In the genomic region with DNA sequence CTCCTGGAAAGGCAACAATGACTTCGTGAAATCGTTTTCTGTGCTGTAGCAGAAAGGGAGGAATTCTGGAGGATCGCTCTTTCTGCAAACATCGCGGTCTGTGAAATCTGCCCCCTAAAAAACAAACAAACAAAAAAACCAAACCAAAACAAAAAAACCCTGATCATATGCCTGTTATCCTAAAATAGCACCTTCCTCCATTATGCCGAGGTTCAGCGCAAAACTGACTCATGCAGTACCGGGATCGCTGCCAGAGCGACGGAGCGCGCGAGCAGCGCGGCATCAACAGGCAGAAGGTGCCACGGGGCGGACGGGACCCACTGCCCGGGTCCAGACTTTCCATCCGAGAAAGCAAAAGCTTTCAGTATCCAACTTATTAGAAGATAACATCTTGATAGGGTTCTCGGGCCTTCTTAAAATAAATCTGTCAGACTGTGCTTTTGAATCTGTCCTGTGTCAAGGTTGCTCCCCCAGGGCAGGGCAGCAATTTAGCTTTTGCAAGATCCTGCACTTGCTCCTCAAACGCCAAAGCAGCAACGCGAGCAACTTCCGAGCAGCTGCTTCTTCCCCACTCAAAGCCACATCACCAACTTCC, we compare ENCODE assay signal across 1 cellular context.
A peak's percentile ranks its signal among the peaks of the same experiment; 100 is the strongest.
TF ChIP-seq lines count a peak whose summit lies in the region.

No MANE protein-coding gene starts in this region.

TF ChIP-seq in HEK293, 187 proteins besides CTCF, POLR2A, EP300 and RAD21 (continued from another document):
- TF ChIP-seq, protein P1, sequence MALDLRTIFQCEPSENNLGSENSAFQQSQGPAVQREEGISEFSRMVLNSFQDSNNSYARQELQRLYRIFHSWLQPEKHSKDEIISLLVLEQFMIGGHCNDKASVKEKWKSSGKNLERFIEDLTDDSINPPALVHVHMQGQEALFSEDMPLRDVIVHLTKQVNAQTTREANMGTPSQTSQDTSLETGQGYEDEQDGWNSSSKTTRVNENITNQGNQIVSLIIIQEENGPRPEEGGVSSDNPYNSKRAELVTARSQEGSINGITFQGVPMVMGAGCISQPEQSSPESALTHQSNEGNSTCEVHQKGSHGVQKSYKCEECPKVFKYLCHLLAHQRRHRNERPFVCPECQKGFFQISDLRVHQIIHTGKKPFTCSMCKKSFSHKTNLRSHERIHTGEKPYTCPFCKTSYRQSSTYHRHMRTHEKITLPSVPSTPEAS (tag by site-specific recombination; IDR thresholded peaks at IDR 0.05): no peak
- 0 out of 2 replicates have a peak, but pooled peaks have one; percentile 22 for TF ChIP-seq GLI4 (tag by site-specific recombination; IDR thresholded peaks at IDR 0.05)
- TF ChIP-seq MZF1 (tag by site-specific recombination; IDR thresholded peaks at IDR 0.05; ENCODE audit: borderline replicate concordance): peak; percentile 35; the same call in 1 of the 2 replicates
- peak; percentile 84 for TF ChIP-seq WT1 (tag by site-specific recombination; IDR thresholded peaks at IDR 0.05)
- no peak for TF ChIP-seq ZNF555 (tag by site-specific recombination; conservative IDR thresholded peaks at IDR 0.05)
- TF ChIP-seq, protein P2, sequence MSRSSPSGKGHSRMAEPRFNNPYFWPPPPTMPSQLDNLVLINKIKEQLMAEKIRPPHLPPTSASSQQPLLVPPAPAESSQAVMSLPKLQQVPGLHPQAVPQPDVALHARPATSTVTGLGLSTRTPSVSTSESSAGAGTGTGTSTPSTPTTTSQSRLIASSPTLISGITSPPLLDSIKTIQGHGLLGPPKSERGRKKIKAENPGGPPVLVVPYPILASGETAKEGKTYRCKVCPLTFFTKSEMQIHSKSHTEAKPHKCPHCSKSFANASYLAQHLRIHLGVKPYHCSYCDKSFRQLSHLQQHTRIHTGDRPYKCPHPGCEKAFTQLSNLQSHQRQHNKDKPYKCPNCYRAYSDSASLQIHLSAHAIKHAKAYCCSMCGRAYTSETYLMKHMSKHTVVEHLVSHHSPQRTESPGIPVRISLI (tag by site-specific recombination; IDR thresholded peaks at IDR 0.05): peak; percentile 91
- TF ChIP-seq ZNF146 (tag by site-specific recombination; IDR thresholded peaks at IDR 0.05): peak; percentile 55
- no peak for TF ChIP-seq ZFP41 (tag by site-specific recombination; IDR thresholded peaks at IDR 0.05; ENCODE audit: borderline replicate concordance)
- TF ChIP-seq, protein P3, sequence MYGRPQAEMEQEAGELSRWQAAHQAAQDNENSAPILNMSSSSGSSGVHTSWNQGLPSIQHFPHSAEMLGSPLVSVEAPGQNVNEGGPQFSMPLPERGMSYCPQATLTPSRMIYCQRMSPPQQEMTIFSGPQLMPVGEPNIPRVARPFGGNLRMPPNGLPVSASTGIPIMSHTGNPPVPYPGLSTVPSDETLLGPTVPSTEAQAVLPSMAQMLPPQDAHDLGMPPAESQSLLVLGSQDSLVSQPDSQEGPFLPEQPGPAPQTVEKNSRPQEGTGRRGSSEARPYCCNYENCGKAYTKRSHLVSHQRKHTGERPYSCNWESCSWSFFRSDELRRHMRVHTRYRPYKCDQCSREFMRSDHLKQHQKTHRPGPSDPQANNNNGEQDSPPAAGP (tag by site-specific recombination; IDR thresholded peaks at IDR 0.05): peak; percentile 78
- TF ChIP-seq, protein P4, sequence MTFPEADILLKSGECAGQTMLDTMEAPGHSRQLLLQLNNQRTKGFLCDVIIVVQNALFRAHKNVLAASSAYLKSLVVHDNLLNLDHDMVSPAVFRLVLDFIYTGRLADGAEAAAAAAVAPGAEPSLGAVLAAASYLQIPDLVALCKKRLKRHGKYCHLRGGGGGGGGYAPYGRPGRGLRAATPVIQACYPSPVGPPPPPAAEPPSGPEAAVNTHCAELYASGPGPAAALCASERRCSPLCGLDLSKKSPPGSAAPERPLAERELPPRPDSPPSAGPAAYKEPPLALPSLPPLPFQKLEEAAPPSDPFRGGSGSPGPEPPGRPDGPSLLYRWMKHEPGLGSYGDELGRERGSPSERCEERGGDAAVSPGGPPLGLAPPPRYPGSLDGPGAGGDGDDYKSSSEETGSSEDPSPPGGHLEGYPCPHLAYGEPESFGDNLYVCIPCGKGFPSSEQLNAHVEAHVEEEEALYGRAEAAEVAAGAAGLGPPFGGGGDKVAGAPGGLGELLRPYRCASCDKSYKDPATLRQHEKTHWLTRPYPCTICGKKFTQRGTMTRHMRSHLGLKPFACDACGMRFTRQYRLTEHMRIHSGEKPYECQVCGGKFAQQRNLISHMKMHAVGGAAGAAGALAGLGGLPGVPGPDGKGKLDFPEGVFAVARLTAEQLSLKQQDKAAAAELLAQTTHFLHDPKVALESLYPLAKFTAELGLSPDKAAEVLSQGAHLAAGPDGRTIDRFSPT (tag by site-specific recombination; IDR thresholded peaks at IDR 0.05): peak; percentile 80
- TF ChIP-seq OSR2 (tag by site-specific recombination; IDR thresholded peaks at IDR 0.05): no peak
- peak; percentile 78; the same call in 1 of the 2 replicates for TF ChIP-seq ZNF777 (tag by site-specific recombination; IDR thresholded peaks at IDR 0.05; ENCODE audit: borderline replicate concordance)
- TF ChIP-seq ZFP37 (tag by site-specific recombination; IDR thresholded peaks at IDR 0.05): 0 out of 2 replicates have a peak, but pooled peaks have one; percentile 50
- 0 out of 2 replicates have a peak, but pooled peaks have one; percentile 36 for TF ChIP-seq ZNF391 (tag by site-specific recombination; IDR thresholded peaks at IDR 0.05; ENCODE audit: borderline replicate concordance, low read depth)
- TF ChIP-seq IKZF3 (tag by site-specific recombination; IDR thresholded peaks at IDR 0.05): no peak
- peak; percentile 39; the same call in 1 of the 2 replicates for TF ChIP-seq ZBTB20 (tag by site-specific recombination; IDR thresholded peaks at IDR 0.05)
- no peak for TF ChIP-seq ZNF239 (tag by site-specific recombination; IDR thresholded peaks at IDR 0.05)
- TF ChIP-seq, protein P5, sequence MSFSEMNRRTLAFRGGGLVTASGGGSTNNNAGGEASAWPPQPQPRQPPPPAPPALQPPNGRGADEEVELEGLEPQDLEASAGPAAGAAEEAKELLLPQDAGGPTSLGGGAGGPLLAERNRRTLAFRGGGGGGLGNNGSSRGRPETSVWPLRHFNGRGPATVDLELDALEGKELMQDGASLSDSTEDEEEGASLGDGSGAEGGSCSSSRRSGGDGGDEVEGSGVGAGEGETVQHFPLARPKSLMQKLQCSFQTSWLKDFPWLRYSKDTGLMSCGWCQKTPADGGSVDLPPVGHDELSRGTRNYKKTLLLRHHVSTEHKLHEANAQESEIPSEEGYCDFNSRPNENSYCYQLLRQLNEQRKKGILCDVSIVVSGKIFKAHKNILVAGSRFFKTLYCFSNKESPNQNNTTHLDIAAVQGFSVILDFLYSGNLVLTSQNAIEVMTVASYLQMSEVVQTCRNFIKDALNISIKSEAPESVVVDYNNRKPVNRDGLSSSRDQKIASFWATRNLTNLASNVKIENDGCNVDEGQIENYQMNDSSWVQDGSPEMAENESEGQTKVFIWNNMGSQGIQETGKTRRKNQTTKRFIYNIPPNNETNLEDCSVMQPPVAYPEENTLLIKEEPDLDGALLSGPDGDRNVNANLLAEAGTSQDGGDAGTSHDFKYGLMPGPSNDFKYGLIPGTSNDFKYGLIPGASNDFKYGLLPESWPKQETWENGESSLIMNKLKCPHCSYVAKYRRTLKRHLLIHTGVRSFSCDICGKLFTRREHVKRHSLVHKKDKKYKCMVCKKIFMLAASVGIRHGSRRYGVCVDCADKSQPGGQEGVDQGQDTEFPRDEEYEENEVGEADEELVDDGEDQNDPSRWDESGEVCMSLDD (tag by site-specific recombination; IDR thresholded peaks at IDR 0.05): 0 out of 2 replicates have a peak, but pooled peaks have one; percentile 49
- peak; percentile 97 for TF ChIP-seq SCRT2 (tag by site-specific recombination; IDR thresholded peaks at IDR 0.05)
